ENCODE assay signal across 19 cellular contexts in genomic region chr1:55049271-55049913, GRCh38. TPM values are rescaled to one million over a fixed set of nuclear protein-coding genes. Genes with fewer than 3 reads are reported as not detected.
A peak's percentile ranks its signal among the peaks of the same experiment; 100 is the strongest.
DNase-seq lines count a peak whose midpoint lies in the region; ATAC-seq and TF ChIP-seq lines count a peak whose summit lies in the region.
"Had no signal": no experiment of that assay in that cellular context is flagged by ENCODE, and none has a peak within 500 bp of the region (broad histone marks: within the 10 kb centered on the region; RNA-seq: fewer than 3 reads in every experiment).

No MANE protein-coding gene starts in this region.

- no peak overlapping the region for H4K8ac ChIP-seq in neuronal stem cell (ENCODE audit: low read depth, low read length)

- H2BK5ac ChIP-seq in neuronal stem cell (ENCODE audit: low read length) = peak overlapping the region; percentile 22

- H3K18ac ChIP-seq in neuronal stem cell (ENCODE audit: low read length) = peak overlapping the region; percentile 54

- no peaks in the 10 kb centered on the region for H3K9me3 ChIP-seq in left ventricle myocardium inferior (replicated peaks)
- no peaks in the 10 kb centered on the region for H3K9me3 ChIP-seq in endodermal cell (ENCODE audit: control insufficient read depth, low read length)
- H3K9me3 ChIP-seq in neuronal stem cell (replicated peaks in 1 of 2; ENCODE audit: control insufficient read depth in 2 of 2, insufficient read depth in 1 of 2, low read depth in 1 of 2, low read length in 2 of 2) = no peaks in the 10 kb centered on the region
- H3K9me3 ChIP-seq: BLaER1, SJSA1 had no signal

- H3K9ac ChIP-seq in endodermal cell (ENCODE audit: extremely low read depth, low read length, poor library complexity, severe bottlenecking) (no peak overlapping the region), neuronal stem cell (ENCODE audit: low read depth, low read length, poor library complexity) (no peak overlapping the region)
- H3K9ac ChIP-seq: BLaER1 had no signal

- no peak overlapping the region for H3K14ac ChIP-seq in neuronal stem cell (ENCODE audit: low read length)

- no peaks in the 10 kb centered on the region for H3K79me1 ChIP-seq in neuronal stem cell (ENCODE audit: low read depth, low read length)

- peak; percentile 3 for ATAC-seq in Right ventricle myocardium inferior
- ATAC-seq: CD8-positive, alpha-beta T cell; GM12878 had no signal

- H2BK15ac ChIP-seq in neuronal stem cell (ENCODE audit: low read length) = no peak overlapping the region

- H2BK12ac ChIP-seq in neuronal stem cell (ENCODE audit: low read length) = no peak overlapping the region

- no peak overlapping the region for H2AK5ac ChIP-seq in neuronal stem cell (ENCODE audit: low read depth, low read length)

- peaks cover 8% of the 10 kb centered on the region for H3K4me1 Mint-ChIP-seq in endodermal cell

- WGBS in endodermal cell (ENCODE audit: insufficient coverage in 1 of 2, insufficient read length in 1 of 2), 2 experiments = 87 to 93% methylated on average over 6 to 9 of the region's 9 CpGs
- no CpG with 5 or more reads among the region's 9 CpGs for WGBS in neuronal stem cell (ENCODE audit: extremely low coverage in 2 of 2, insufficient read length in 2 of 2, insufficient replicate concordance in 1 of 2), 2 donors

- TF ChIP-seq CTCF in left ventricle myocardium inferior (IDR thresholded peaks at IDR 0.05; ENCODE audit: borderline replicate concordance) = no peak
- no peak for TF ChIP-seq CTCF in VCaP (conservative IDR thresholded peaks at IDR 0.05)
- TF ChIP-seq CTCF in endodermal cell (conservative IDR thresholded peaks at IDR 0.05) = peak; percentile 63

- H3K23ac ChIP-seq in neuronal stem cell (ENCODE audit: low read depth, low read length, poor library complexity) = peak overlapping the region; percentile 1

- H3K4me1 ChIP-seq in left ventricle myocardium inferior = peaks cover 36% of the 10 kb centered on the region
- peaks cover 5% of the 10 kb centered on the region for H3K4me1 ChIP-seq in endodermal cell (ENCODE audit: control insufficient read depth, insufficient read depth, low read length)
- H3K4me1 ChIP-seq in neuronal stem cell (ENCODE audit: control insufficient read depth in 2 of 2, insufficient read depth in 1 of 2, low read depth in 1 of 2, low read length in 2 of 2) = no peaks in the 10 kb centered on the region
- H3K4me1 ChIP-seq: SJSA1 had no signal

- DNase-seq in Right ventricle myocardium inferior (ENCODE audit: missing footprints) = no peak
- DNase-seq in left ventricle myocardium inferior = no peak
- DNase-seq in endodermal cell = no peak
- DNase-seq in neuronal stem cell (ENCODE audit: low spot score) = no peak
- DNase-seq in HuH-7.5 (ENCODE audit: low spot score) = no peak
- DNase-seq in activated CD4-positive, alpha-beta T cell treated with anti-CD3 and anti-CD28 coated beads, Interleukin-2, amount 50 U/mL, for 48 hours = no peak
- DNase-seq in NOMO-1 (lab: John Stamatoyannopoulos, UW; ENCODE audit: unreplicated experiment in 2 of 2) = no peak
- DNase-seq: Calu3; CD8-positive, alpha-beta T cell; HFFc6; NCI-H1417; NCI-H187; NCI-H2107; PC-9 had no signal

- no peaks in the 10 kb centered on the region for H3K9me3 Mint-ChIP-seq in endodermal cell
- H3K9me3 Mint-ChIP-seq: CD8-positive, alpha-beta T cell; HFFc6 had no signal

- no peaks in the 10 kb centered on the region for H3K27me3 Mint-ChIP-seq in endodermal cell (ENCODE audit: insufficient read depth)

- H3K36me3 ChIP-seq in left ventricle myocardium inferior (no peaks in the 10 kb centered on the region), endodermal cell (ENCODE audit: control insufficient read depth, insufficient read depth, low read length) (peaks cover 3% of the 10 kb centered on the region), neuronal stem cell (replicated peaks in 1 of 2; ENCODE audit: control insufficient read depth in 2 of 2, insufficient read depth in 2 of 2, low read length in 2 of 2) (peaks cover 0 to 8% of the 10 kb centered on the region in 2 donors)
- H3K36me3 ChIP-seq: BLaER1, SJSA1 had no signal

- peaks cover 5% of the 10 kb centered on the region for H3K27me3 ChIP-seq in left ventricle myocardium inferior (ENCODE audit: low read depth)
- H3K27me3 ChIP-seq in endodermal cell (ENCODE audit: control insufficient read depth, insufficient read depth, low read length, poor library complexity, severe bottlenecking) = no peaks in the 10 kb centered on the region
- H3K27me3 ChIP-seq in neuronal stem cell (ENCODE audit: control insufficient read depth in 3 of 3, insufficient read depth in 3 of 3, low read depth in 1 of 3, low read length in 3 of 3) = peaks cover 0 to 21% (median 0%) of the 10 kb centered on the region in 3 experiments
- H3K27me3 ChIP-seq: BLaER1, SJSA1 had no signal

- H3K4ac ChIP-seq in neuronal stem cell (ENCODE audit: low read length) = no peak overlapping the region

- H4K91ac ChIP-seq in neuronal stem cell (ENCODE audit: low read depth, low read length, poor library complexity) = no peak overlapping the region

- intact Hi-C loops in Right ventricle myocardium inferior (cut with DNase I) = no loop called here
- intact Hi-C loops in left ventricle myocardium inferior (cut with micrococcal nuclease) = no loop called here

- peaks cover 38% of the 10 kb centered on the region for H3K36me3 Mint-ChIP-seq in endodermal cell (ENCODE audit: low read depth)
- H3K36me3 Mint-ChIP-seq: CD8-positive, alpha-beta T cell had no signal

- no peak overlapping the region for H2AFZ ChIP-seq in neuronal stem cell (ENCODE audit: low read length)
- H2AFZ ChIP-seq: PC-9 had no signal

- peak overlapping the region; percentile 31 for H3K27ac Mint-ChIP-seq in endodermal cell
- H3K27ac Mint-ChIP-seq: CD8-positive, alpha-beta T cell; HFFc6 had no signal

- H3K4me3 Mint-ChIP-seq in endodermal cell = no peak overlapping the region
- H3K4me3 Mint-ChIP-seq: CD8-positive, alpha-beta T cell; HFFc6 had no signal

- H3K27ac ChIP-seq in left ventricle myocardium inferior (replicated peaks) (no peak overlapping the region), VCaP (peak overlapping the region; percentile 64), endodermal cell (ENCODE audit: low read depth, low read length) (no peak overlapping the region), neuronal stem cell (replicated peaks; ENCODE audit: low read length) (no peak overlapping the region)
- H3K27ac ChIP-seq: BLaER1, PC-9, SJSA1 had no signal

- H3K4me2 ChIP-seq in neuronal stem cell (ENCODE audit: insufficient read depth, low read length, poor library complexity, severe bottlenecking) = no peak overlapping the region
- H3K4me2 ChIP-seq: BLaER1, PC-9 had no signal

- H2BK120ac ChIP-seq in neuronal stem cell (ENCODE audit: low read depth, low read length) = no peak overlapping the region

- H3K4me3 ChIP-seq in left ventricle myocardium inferior (no peak overlapping the region), endodermal cell (ENCODE audit: low read length) (no peak overlapping the region), neuronal stem cell (ENCODE audit: low read length in 2 of 2) (no peak overlapping the region)
- H3K4me3 ChIP-seq: BLaER1, GM12878, PC-9, SJSA1 had no signal

RNA-seq across cellular contexts. Expression of gene PCSK9, which starts 10.0 kb away (rescaled TPM):
- not detected for total RNA-seq in Right ventricle myocardium inferior
- not detected for total RNA-seq in left ventricle myocardium inferior
- 10 to 100 TPM; 26.1 to 59.9 TPM for total RNA-seq in endodermal cell
- polyA plus RNA-seq in endodermal cell (2013, experiment 1 of 2) = 19.1 TPM
- 20.2 TPM for polyA plus RNA-seq in endodermal cell (2013, experiment 2 of 2)
- 17.1 TPM for polyA plus RNA-seq in neuronal stem cell (2013, experiment 1 of 2)
- polyA plus RNA-seq in neuronal stem cell (2013, experiment 2 of 2) = 16.2 TPM
- total RNA-seq: CD8-positive, alpha-beta T cell had no signal

RNA-seq across cellular contexts. Expression of gene BSND, which starts 50.7 kb away (rescaled TPM):
- not detected for total RNA-seq in Right ventricle myocardium inferior
- not detected for total RNA-seq in left ventricle myocardium inferior
- under 1 TPM; 0.13 to 0.20 TPM for total RNA-seq in endodermal cell
- polyA plus RNA-seq in endodermal cell (2013, experiment 1 of 2) = not detected
- 0.04 TPM for polyA plus RNA-seq in endodermal cell (2013, experiment 2 of 2)
- polyA plus RNA-seq in neuronal stem cell (2013, experiment 1 of 2) = not detected
- 0.01 TPM for polyA plus RNA-seq in neuronal stem cell (2013, experiment 2 of 2)
- total RNA-seq: Calu3; CD8-positive, alpha-beta T cell; GM12878; HFFc6; M059J; SJSA1 had no signal
- polyA plus RNA-seq: GM12878 had no signal

Comparison
In these comparisons a context has a peak if more than half of its experiments do, and no peak if none do; other contexts are left out.
1. RNA of gene PCSK9, which starts 10.0 kb away (total RNA-seq): 26.1 to 59.9 TPM in endodermal cell; not detected in Right ventricle myocardium inferior (single experiment) and not detected in left ventricle myocardium inferior (single experiment); every median in the first group is over 10 times any median in the second.